13 cellular contexts compared by ENCODE assay signal in the genomic region with DNA sequence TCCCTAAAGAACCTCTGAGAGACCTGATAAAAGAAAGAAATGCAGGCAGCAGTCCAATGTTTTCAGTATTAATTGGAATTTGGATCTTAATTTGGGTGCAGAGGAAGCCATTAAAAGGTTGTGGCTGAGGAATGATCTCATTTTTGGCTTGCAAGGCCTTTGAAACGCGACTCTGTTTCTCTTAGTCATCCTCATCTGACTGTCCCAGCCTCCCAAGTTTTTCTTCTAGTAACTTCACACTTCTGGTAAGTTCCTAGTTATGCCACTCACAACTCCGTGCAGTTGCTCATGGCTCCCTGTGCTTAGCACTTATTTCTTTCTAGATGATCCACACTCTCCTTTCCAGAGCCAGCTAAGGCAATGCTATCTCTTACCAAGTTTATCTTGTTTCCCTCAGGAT.
A peak's percentile ranks its signal among the peaks of the same experiment; 100 is the strongest.
DNase-seq lines count a peak whose midpoint lies in the region; ATAC-seq, FAIRE-seq and TF ChIP-seq lines count a peak whose summit lies in the region.
"Had no signal": no experiment of that assay in that cellular context is flagged by ENCODE, and none has a peak within 500 bp of the region (broad histone marks: within the 10 kb centered on the region; RNA-seq: fewer than 3 reads in every experiment).

No MANE protein-coding gene starts in this region.

- H3K27me3 Mint-ChIP-seq in stimulated activated naive B cell treated with anti-CD40 and anti-IgM and Interleukin-4, amounts not matched to agents 10 μg/mL and 1 μg/mL and 100 μg/mL, for 72 hours: peaks cover 16 to 25% of the 10 kb centered on the region in 2 donors
- H3K27me3 Mint-ChIP-seq in stimulated activated memory B cell treated with anti-CD40 and anti-IgM and Interleukin-4, amounts not matched to agents 10 μg/mL and 1 μg/mL and 100 μg/mL, for 72 hours: peaks cover 9% of the 10 kb centered on the region

- no peak overlapping the region for H3K4me3 ChIP-seq in gastrocnemius medialis
- H3K4me3 ChIP-seq: spleen had no signal

- CTCF ChIA-PET in RWPE1 (lab: Yijun Ruan, JAX): interaction anchor here (1.1 kb wide), 1 partner anchor 43 kb away, joined by 3 read pairs; no protein-coding TSS in a partner anchor

- peak overlapping the region; percentile 61 to 85 (median 74) for H3K27ac ChIP-seq in gastrocnemius medialis
- H3K27ac ChIP-seq in RWPE1: no peak overlapping the region

- no peak for FAIRE-seq in RCC 7860 (lab: Jason Lieb, UNC)

- H3K9me3 ChIP-seq in gastrocnemius medialis: no peaks in the 10 kb centered on the region
- H3K9me3 ChIP-seq: spleen had no signal

- ATAC-seq in gastrocnemius medialis: peak; percentile 91 to 93
- ATAC-seq in stimulated activated naive B cell treated with anti-CD40 and anti-IgM and Interleukin-4, amounts not matched to agents 10 μg/mL and 1 μg/mL and 100 μg/mL, for 72 hours (replicated peaks): no peak
- no peak for ATAC-seq in stimulated activated memory B cell treated with anti-CD40 and anti-IgM and Interleukin-4, amounts not matched to agents 10 μg/mL and 1 μg/mL and 100 μg/mL, for 72 hours

- no peaks in the 10 kb centered on the region for H3K36me3 ChIP-seq in gastrocnemius medialis
- H3K36me3 ChIP-seq: spleen had no signal

- POLR2A ChIA-PET in RWPE1 (lab: Yijun Ruan, JAX; ENCODE audit: low non-redundant PET): no interaction called here

- peaks cover 4 to 24% of the 10 kb centered on the region in 2 donors for H3K4me1 ChIP-seq in gastrocnemius medialis

- no peak overlapping the region for H3K4me3 Mint-ChIP-seq in stimulated activated naive B cell treated with anti-CD40 and anti-IgM and Interleukin-4, amounts not matched to agents 10 μg/mL and 1 μg/mL and 100 μg/mL, for 72 hours
- H3K4me3 Mint-ChIP-seq in stimulated activated memory B cell treated with anti-CD40 and anti-IgM and Interleukin-4, amounts not matched to agents 10 μg/mL and 1 μg/mL and 100 μg/mL, for 72 hours: no peak overlapping the region
- H3K4me3 Mint-ChIP-seq: activated T-helper 1 cell treated with anti-CD3 and anti-CD28 coated beads, Interleukin-12 subunit alpha, Interleukin-12 subunit beta, Interleukin-2, Interleukin-4 antibody, amounts not matched to agents 30 ng/mL and 10 ng/mL and 1 ng/mL, durations not matched to agents 14 hours and 24 hours and 36 hours; stimulated activated naive CD8-positive, alpha-beta T cell treated with anti-CD3 and anti-CD28 coated beads, Interleukin-15, Interleukin-2, amounts not matched to agents 100 ng/mL and 50 ng/mL, for 24 hours had no signal

- H3K4me1 Mint-ChIP-seq in stimulated activated naive B cell treated with anti-CD40 and anti-IgM and Interleukin-4, amounts not matched to agents 10 μg/mL and 1 μg/mL and 100 μg/mL, for 72 hours: peaks cover 0 to 7% of the 10 kb centered on the region in 2 donors
- H3K4me1 Mint-ChIP-seq in stimulated activated memory B cell treated with anti-CD40 and anti-IgM and Interleukin-4, amounts not matched to agents 10 μg/mL and 1 μg/mL and 100 μg/mL, for 72 hours: no peaks in the 10 kb centered on the region

- DNase-seq in EL (peak; percentile 69), RCC 7860 (ENCODE audit: low spot score) (peak; percentile 19), fibroblast of peridontal ligament (ENCODE audit: extremely low read depth) (peak; percentile 82), gastrocnemius medialis (peak; percentile 21 to 42), T-helper 9 cell (no peak), RWPE1 (ENCODE audit: low spot score) (no peak)
- DNase-seq in stimulated activated naive B cell treated with anti-CD40 and anti-IgM and Interleukin-4, amounts not matched to agents 10 μg/mL and 1 μg/mL and 100 μg/mL, for 72 hours: no peak
- DNase-seq: GF-D8, NCI-H524 treated with DMSO at 0.1 percent for 48 hours, spleen had no signal

- H3K36me3 Mint-ChIP-seq in stimulated activated naive B cell treated with anti-CD40 and anti-IgM and Interleukin-4, amounts not matched to agents 10 μg/mL and 1 μg/mL and 100 μg/mL, for 72 hours: no peaks in the 10 kb centered on the region
- H3K36me3 Mint-ChIP-seq in stimulated activated memory B cell treated with anti-CD40 and anti-IgM and Interleukin-4, amounts not matched to agents 10 μg/mL and 1 μg/mL and 100 μg/mL, for 72 hours: no peaks in the 10 kb centered on the region

- no peak for TF ChIP-seq POLR2A in gastrocnemius medialis (IDR thresholded peaks at IDR 0.05)

- H3K27me3 ChIP-seq in gastrocnemius medialis: no peaks in the 10 kb centered on the region
- H3K27me3 ChIP-seq: spleen had no signal

- TF ChIP-seq CTCF in gastrocnemius medialis (IDR thresholded peaks at IDR 0.05 in 4 of 5, conservative IDR thresholded peaks at IDR 0.05 in 1 of 5): no peak
- TF ChIP-seq CTCF in RWPE1 (conservative IDR thresholded peaks at IDR 0.05; ENCODE audit: low read depth): no peak

- in situ Hi-C loops in gastrocnemius medialis (cut with MboI; ENCODE audit: low sequenced_read_pairs in 4 of 4): no loop called here

- H3K27ac Mint-ChIP-seq in stimulated activated naive B cell treated with anti-CD40 and anti-IgM and Interleukin-4, amounts not matched to agents 10 μg/mL and 1 μg/mL and 100 μg/mL, for 72 hours: no peak overlapping the region
- H3K27ac Mint-ChIP-seq in stimulated activated memory B cell treated with anti-CD40 and anti-IgM and Interleukin-4, amounts not matched to agents 10 μg/mL and 1 μg/mL and 100 μg/mL, for 72 hours: no peak overlapping the region
- H3K27ac Mint-ChIP-seq: activated T-helper 1 cell treated with anti-CD3 and anti-CD28 coated beads, Interleukin-12 subunit alpha, Interleukin-12 subunit beta, Interleukin-2, Interleukin-4 antibody, amounts not matched to agents 30 ng/mL and 10 ng/mL and 1 ng/mL, durations not matched to agents 14 hours and 24 hours and 36 hours; stimulated activated naive CD8-positive, alpha-beta T cell treated with anti-CD3 and anti-CD28 coated beads, Interleukin-15, Interleukin-2, amounts not matched to agents 100 ng/mL and 50 ng/mL, for 24 hours had no signal

- intact Hi-C loops in gastrocnemius medialis (cut with DNase I; ENCODE audit: low total_unique reads): no loop called here

- no peaks in the 10 kb centered on the region for H3K9me3 Mint-ChIP-seq in stimulated activated naive B cell treated with anti-CD40 and anti-IgM and Interleukin-4, amounts not matched to agents 10 μg/mL and 1 μg/mL and 100 μg/mL, for 72 hours
- H3K9me3 Mint-ChIP-seq in stimulated activated memory B cell treated with anti-CD40 and anti-IgM and Interleukin-4, amounts not matched to agents 10 μg/mL and 1 μg/mL and 100 μg/mL, for 72 hours: no peaks in the 10 kb centered on the region
- H3K9me3 Mint-ChIP-seq: stimulated activated naive CD8-positive, alpha-beta T cell treated with anti-CD3 and anti-CD28 coated beads, Interleukin-15, Interleukin-2, amounts not matched to agents 100 ng/mL and 50 ng/mL, for 24 hours had no signal

Comparison
In these comparisons a context has a peak if more than half of its experiments do, and no peak if none do; other contexts are left out.
1. DNase-seq: peak in EL (single experiment), RCC 7860 (single experiment), fibroblast of peridontal ligament (single experiment) and gastrocnemius medialis (2 of 2); none in stimulated activated naive B cell treated with anti-CD40 and anti-IgM and Interleukin-4, amounts not matched to agents 10 μg/mL and 1 μg/mL and 100 μg/mL, for 72 hours (single experiment), T-helper 9 cell (single experiment) and RWPE1 (single experiment).
2. ATAC-seq: peak in gastrocnemius medialis (2 of 2); none in stimulated activated naive B cell treated with anti-CD40 and anti-IgM and Interleukin-4, amounts not matched to agents 10 μg/mL and 1 μg/mL and 100 μg/mL, for 72 hours (0 of 2) and stimulated activated memory B cell treated with anti-CD40 and anti-IgM and Interleukin-4, amounts not matched to agents 10 μg/mL and 1 μg/mL and 100 μg/mL, for 72 hours (single experiment).